Comparison of ENCODE assay signal across 1 cellular context in the genomic region with DNA sequence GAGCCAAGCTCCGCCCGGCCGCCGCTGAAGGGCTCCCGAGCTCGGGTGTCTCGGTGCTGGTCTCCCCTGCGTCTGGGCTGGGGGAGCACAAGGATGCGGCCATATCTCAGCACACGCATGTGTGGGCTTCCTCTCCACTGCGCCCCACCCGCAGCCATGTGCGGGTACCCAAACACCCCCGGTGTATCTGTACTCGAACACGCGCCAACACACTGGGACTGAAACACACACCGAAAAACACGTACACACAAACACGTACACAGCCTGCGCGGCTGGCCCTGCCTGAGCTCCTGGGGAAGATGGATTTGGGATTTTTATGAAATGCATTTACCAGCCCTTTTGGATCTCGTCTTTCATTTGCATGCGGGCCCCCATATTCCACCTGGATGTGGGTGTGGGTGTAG.
TF ChIP-seq lines count a peak whose summit lies in the region.

No MANE protein-coding gene starts in this region.

TF ChIP-seq in HepG2, 621 proteins besides CTCF, POLR2A, EP300 and RAD21:
- TF ChIP-seq, protein P1, sequence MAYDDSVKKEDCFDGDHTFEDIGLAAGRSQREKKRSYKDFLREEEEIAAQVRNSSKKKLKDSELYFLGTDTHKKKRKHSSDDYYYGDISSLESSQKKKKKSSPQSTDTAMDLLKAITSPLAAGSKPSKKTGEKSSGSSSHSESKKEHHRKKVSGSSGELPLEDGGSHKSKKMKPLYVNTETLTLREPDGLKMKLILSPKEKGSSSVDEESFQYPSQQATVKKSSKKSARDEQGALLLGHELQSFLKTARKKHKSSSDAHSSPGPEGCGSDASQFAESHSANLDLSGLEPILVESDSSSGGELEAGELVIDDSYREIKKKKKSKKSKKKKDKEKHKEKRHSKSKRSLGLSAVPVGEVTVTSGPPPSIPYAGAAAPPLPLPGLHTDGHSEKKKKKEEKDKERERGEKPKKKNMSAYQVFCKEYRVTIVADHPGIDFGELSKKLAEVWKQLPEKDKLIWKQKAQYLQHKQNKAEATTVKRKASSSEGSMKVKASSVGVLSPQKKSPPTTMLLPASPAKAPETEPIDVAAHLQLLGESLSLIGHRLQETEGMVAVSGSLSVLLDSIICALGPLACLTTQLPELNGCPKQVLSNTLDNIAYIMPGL (CRISPR knock-in tag; IDR thresholded peaks at IDR 0.05; ENCODE audit: borderline replicate concordance in 1 of 2, low read depth in 1 of 2) = no peak
- TF ChIP-seq BHLHE40 (IDR thresholded peaks at IDR 0.05; ENCODE audit: low read length) (no peak), ZFP91 (CRISPR knock-in tag; IDR thresholded peaks at IDR 0.05; ENCODE audit: borderline replicate concordance) (peak; percentile 7; the same call in 1 of the 2 replicates), YEATS2 (CRISPR knock-in tag; IDR thresholded peaks at IDR 0.05; ENCODE audit: borderline replicate concordance) (no peak), ZBTB3 (CRISPR knock-in tag; IDR thresholded peaks at IDR 0.05; ENCODE audit: borderline replicate concordance, low read depth) (no peak), MXI1 (IDR thresholded peaks at IDR 0.05; ENCODE audit: borderline replicate concordance, low read depth, low read length) (no peak), TCF12 (IDR thresholded peaks at IDR 0.05) (no peak), TCF12 (CRISPR knock-in tag; IDR thresholded peaks at IDR 0.05) (no peak), XRCC5 (optimal IDR thresholded peaks at IDR 0.05; ENCODE audit: low read length) (peak; percentile 14), ZNF646 (CRISPR knock-in tag; IDR thresholded peaks at IDR 0.05) (0 out of 2 replicates have a peak, but pooled peaks have one; percentile 57), ARNTL (CRISPR knock-in tag; IDR thresholded peaks at IDR 0.05) (no peak), AGO2 (optimal IDR thresholded peaks at IDR 0.05; ENCODE audit: low read depth, low read length) (peak; percentile 88), ZNF225 (CRISPR knock-in tag; IDR thresholded peaks at IDR 0.05) (0 out of 2 replicates have a peak, but pooled peaks have one; percentile 29), NFIC (IDR thresholded peaks at IDR 0.05; ENCODE audit: low read length) (0 out of 2 replicates have a peak, but pooled peaks have one; percentile 15), NFE2L1 (CRISPR knock-in tag; IDR thresholded peaks at IDR 0.05; ENCODE audit: borderline replicate concordance) (0 out of 2 replicates have a peak, but pooled peaks have one; percentile 20), SPEN (CRISPR knock-in tag; IDR thresholded peaks at IDR 0.05; ENCODE audit: low read depth) (peak; percentile 22; the same call in 1 of the 2 replicates), PHF8 (CRISPR knock-in tag; IDR thresholded peaks at IDR 0.05) (no peak), SRF (IDR thresholded peaks at IDR 0.05; ENCODE audit: low read depth, low read length) (no peak), ZNF501 (CRISPR knock-in tag; IDR thresholded peaks at IDR 0.05) (0 out of 2 replicates have a peak, but pooled peaks have one; percentile 29), RBFOX2 (IDR thresholded peaks at IDR 0.05; ENCODE audit: low read depth, low read length) (peak; percentile 76), CHCHD3 (CRISPR knock-in tag; IDR thresholded peaks at IDR 0.05) (no peak), SMAD1 (CRISPR knock-in tag; IDR thresholded peaks at IDR 0.05; ENCODE audit: borderline replicate concordance, low read depth) (0 out of 2 replicates have a peak, but pooled peaks have one; percentile 29), KAT8 (CRISPR knock-in tag; IDR thresholded peaks at IDR 0.05) (no peak), ZNF605 (CRISPR knock-in tag; IDR thresholded peaks at IDR 0.05) (peak; percentile 34; the same call in 1 of the 2 replicates), ZMYM2 (CRISPR knock-in tag; IDR thresholded peaks at IDR 0.05) (0 out of 2 replicates have a peak, but pooled peaks have one; percentile 58), AKAP8 (CRISPR knock-in tag; IDR thresholded peaks at IDR 0.05) (0 out of 2 replicates have a peak, but pooled peaks have one; percentile 20), ZNF780A (CRISPR knock-in tag; IDR thresholded peaks at IDR 0.05) (0 out of 2 replicates have a peak, but pooled peaks have one; percentile 12), ZFP36L1 (CRISPR knock-in tag; IDR thresholded peaks at IDR 0.05) (no peak), HIVEP1 (CRISPR knock-in tag; IDR thresholded peaks at IDR 0.05) (peak; percentile 13; the same call in 1 of the 2 replicates), SMARCE1 (IDR thresholded peaks at IDR 0.05; ENCODE audit: borderline replicate concordance) (no peak), ZBTB38 (CRISPR knock-in tag; IDR thresholded peaks at IDR 0.05) (peak; percentile 53; the same call in 1 of the 2 replicates)
- TF ChIP-seq, protein P2, sequence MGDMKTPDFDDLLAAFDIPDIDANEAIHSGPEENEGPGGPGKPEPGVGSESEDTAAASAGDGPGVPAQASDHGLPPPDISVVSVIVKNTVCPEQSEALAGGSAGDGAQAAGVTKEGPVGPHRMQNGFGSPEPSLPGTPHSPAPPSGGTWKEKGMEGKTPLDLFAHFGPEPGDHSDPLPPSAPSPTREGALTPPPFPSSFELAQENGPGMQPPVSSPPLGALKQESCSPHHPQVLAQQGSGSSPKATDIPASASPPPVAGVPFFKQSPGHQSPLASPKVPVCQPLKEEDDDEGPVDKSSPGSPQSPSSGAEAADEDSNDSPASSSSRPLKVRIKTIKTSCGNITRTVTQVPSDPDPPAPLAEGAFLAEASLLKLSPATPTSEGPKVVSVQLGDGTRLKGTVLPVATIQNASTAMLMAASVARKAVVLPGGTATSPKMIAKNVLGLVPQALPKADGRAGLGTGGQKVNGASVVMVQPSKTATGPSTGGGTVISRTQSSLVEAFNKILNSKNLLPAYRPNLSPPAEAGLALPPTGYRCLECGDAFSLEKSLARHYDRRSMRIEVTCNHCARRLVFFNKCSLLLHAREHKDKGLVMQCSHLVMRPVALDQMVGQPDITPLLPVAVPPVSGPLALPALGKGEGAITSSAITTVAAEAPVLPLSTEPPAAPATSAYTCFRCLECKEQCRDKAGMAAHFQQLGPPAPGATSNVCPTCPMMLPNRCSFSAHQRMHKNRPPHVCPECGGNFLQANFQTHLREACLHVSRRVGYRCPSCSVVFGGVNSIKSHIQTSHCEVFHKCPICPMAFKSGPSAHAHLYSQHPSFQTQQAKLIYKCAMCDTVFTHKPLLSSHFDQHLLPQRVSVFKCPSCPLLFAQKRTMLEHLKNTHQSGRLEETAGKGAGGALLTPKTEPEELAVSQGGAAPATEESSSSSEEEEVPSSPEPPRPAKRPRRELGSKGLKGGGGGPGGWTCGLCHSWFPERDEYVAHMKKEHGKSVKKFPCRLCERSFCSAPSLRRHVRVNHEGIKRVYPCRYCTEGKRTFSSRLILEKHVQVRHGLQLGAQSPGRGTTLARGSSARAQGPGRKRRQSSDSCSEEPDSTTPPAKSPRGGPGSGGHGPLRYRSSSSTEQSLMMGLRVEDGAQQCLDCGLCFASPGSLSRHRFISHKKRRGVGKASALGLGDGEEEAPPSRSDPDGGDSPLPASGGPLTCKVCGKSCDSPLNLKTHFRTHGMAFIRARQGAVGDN (CRISPR knock-in tag; IDR thresholded peaks at IDR 0.05) = peak; percentile 43
- TF ChIP-seq, protein P3, sequence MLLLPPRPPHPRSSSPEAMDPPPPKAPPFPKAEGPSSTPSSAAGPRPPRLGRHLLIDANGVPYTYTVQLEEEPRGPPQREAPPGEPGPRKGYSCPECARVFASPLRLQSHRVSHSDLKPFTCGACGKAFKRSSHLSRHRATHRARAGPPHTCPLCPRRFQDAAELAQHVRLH (CRISPR knock-in tag; IDR thresholded peaks at IDR 0.05; ENCODE audit: borderline replicate concordance, low read depth) = 0 out of 2 replicates have a peak, but pooled peaks have one; percentile 4
- TF ChIP-seq, protein P4, sequence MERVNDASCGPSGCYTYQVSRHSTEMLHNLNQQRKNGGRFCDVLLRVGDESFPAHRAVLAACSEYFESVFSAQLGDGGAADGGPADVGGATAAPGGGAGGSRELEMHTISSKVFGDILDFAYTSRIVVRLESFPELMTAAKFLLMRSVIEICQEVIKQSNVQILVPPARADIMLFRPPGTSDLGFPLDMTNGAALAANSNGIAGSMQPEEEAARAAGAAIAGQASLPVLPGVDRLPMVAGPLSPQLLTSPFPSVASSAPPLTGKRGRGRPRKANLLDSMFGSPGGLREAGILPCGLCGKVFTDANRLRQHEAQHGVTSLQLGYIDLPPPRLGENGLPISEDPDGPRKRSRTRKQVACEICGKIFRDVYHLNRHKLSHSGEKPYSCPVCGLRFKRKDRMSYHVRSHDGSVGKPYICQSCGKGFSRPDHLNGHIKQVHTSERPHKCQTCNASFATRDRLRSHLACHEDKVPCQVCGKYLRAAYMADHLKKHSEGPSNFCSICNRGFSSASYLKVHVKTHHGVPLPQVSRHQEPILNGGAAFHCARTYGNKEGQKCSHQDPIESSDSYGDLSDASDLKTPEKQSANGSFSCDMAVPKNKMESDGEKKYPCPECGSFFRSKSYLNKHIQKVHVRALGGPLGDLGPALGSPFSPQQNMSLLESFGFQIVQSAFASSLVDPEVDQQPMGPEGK (CRISPR knock-in tag; IDR thresholded peaks at IDR 0.05) = peak; percentile 65
- TF ChIP-seq, protein P5, sequence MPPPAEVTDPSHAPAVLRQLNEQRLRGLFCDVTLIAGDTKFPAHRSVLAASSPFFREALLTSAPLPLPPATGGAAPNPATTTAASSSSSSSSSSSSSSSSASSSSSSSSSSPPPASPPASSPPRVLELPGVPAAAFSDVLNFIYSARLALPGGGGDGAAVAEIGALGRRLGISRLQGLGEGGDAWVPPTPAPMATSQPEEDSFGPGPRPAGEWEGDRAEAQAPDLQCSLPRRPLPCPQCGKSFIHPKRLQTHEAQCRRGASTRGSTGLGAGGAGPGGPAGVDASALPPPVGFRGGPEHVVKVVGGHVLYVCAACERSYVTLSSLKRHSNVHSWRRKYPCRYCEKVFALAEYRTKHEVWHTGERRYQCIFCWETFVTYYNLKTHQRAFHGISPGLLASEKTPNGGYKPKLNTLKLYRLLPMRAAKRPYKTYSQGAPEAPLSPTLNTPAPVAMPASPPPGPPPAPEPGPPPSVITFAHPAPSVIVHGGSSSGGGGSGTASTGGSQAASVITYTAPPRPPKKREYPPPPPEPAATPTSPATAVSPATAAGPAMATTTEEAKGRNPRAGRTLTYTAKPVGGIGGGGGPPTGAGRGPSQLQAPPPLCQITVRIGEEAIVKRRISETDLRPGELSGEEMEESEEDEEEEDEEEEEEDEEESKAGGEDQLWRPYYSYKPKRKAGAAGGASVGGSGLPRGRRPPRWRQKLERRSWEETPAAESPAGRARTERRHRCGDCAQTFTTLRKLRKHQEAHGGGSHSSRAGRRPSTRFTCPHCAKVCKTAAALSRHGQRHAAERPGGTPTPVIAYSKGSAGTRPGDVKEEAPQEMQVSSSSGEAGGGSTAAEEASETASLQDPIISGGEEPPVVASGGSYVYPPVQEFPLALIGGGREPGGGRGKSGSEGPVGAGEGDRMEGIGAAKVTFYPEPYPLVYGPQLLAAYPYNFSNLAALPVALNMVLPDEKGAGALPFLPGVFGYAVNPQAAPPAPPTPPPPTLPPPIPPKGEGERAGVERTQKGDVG (CRISPR knock-in tag; IDR thresholded peaks at IDR 0.05; ENCODE audit: borderline replicate concordance) = peak; percentile 46; the same call in 1 of the 2 replicates
